9 cellular contexts compared by ENCODE assay signal in the genomic region with DNA sequence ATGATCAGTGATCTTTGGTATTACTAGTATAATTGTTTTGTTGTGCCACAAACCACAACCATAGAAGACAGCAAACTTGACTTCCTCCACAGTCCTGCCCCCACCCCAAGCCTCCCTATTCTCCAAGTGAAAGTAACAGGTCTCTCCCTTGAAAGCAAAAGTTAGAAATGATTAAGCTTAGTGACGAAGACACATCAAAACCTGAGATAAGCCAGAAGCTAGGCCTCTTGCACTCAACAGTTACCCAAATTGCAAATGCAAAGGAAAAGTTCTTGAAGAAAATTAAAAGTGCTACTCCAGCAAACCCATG. TPM values are rescaled to one million over a fixed set of nuclear protein-coding genes. Genes with fewer than 3 reads are reported as not detected.
DNase-seq lines count a peak whose midpoint lies in the region; ATAC-seq, FAIRE-seq and TF ChIP-seq lines count a peak whose summit lies in the region.
"Had no signal": no experiment of that assay in that cellular context is flagged by ENCODE, and none has a peak within 500 bp of the region (broad histone marks: within the 10 kb centered on the region; RNA-seq: fewer than 3 reads in every experiment).

No MANE protein-coding gene starts in this region.

- no peaks in the 10 kb centered on the region for H3K9me3 ChIP-seq in CD4-positive, CD25-positive, alpha-beta regulatory T cell (ENCODE audit: control insufficient read depth in 2 of 2, low read length in 2 of 2)

- H3K27ac ChIP-seq in CD4-positive, CD25-positive, alpha-beta regulatory T cell (ENCODE audit: insufficient read depth, low read length, poor library complexity, severe bottlenecking), result peak overlapping the region; percentile 55

- ATAC-seq in CD4-positive, CD25-positive, alpha-beta regulatory T cell (ENCODE audit: low read depth in 2 of 2), result peak; percentile 62 to 68
- ATAC-seq in GM21723 (IDR thresholded peaks at IDR 0.05; ENCODE audit: unreplicated experiment), result peak; percentile 83
- no peak for ATAC-seq in GM18519 (IDR thresholded peaks at IDR 0.05; ENCODE audit: low FRiP score, unreplicated experiment)

- H3K9me3 Mint-ChIP-seq in CD4-positive, CD25-positive, alpha-beta regulatory T cell, result no peaks in the 10 kb centered on the region
- no peaks in the 10 kb centered on the region for H3K9me3 Mint-ChIP-seq in endothelial cell (ENCODE audit: unreplicated experiment)

- FAIRE-seq in HTR-8/SVneo (lab: Jason Lieb, UNC) (no peak), D721Med (lab: Jason Lieb, UNC) (no peak)

- H3K27me3 ChIP-seq in CD4-positive, CD25-positive, alpha-beta regulatory T cell (ENCODE audit: control insufficient read depth, insufficient read depth, low read length), result no peaks in the 10 kb centered on the region

- no peak for TF ChIP-seq CTCF in endothelial cell (IDR thresholded peaks at IDR 0.05; ENCODE audit: unreplicated experiment)
- no peak for TF ChIP-seq CTCF in D721Med (IDR thresholded peaks at IDR 0.05; ENCODE audit: insufficient read depth, missing control alignments)

- H3K36me3 Mint-ChIP-seq in CD4-positive, CD25-positive, alpha-beta regulatory T cell, result peaks cover 32% of the 10 kb centered on the region
- H3K36me3 Mint-ChIP-seq in endothelial cell (ENCODE audit: low read depth, unreplicated experiment), result peaks cover 18% of the 10 kb centered on the region

- peaks cover 48% of the 10 kb centered on the region for H3K36me3 ChIP-seq in CD4-positive, CD25-positive, alpha-beta regulatory T cell (ENCODE audit: control insufficient read depth, insufficient read depth, low read length)

- DNase-seq in CD4-positive, CD25-positive, alpha-beta regulatory T cell, result peak in 2 of 3 donors; percentile 43 to 83
- DNase-seq in NOMO-1 treated with dmso at 0.1 percent for 144 hours (lab: John Stamatoyannopoulos, UW; ENCODE audit: unreplicated experiment) (peak; percentile 3), endothelial cell (ENCODE audit: low spot score) (no peak), HCEC 1CT (no peak), HTR-8/SVneo (ENCODE audit: insufficient read length, low spot score) (no peak), D721Med (ENCODE audit: insufficient read length, low spot score) (no peak)
- DNase-seq: RPMI8226 had no signal

- H3K27ac Mint-ChIP-seq in CD4-positive, CD25-positive, alpha-beta regulatory T cell, result peak overlapping the region; percentile 17 to 86 (median 82)
- H3K27ac Mint-ChIP-seq in endothelial cell (ENCODE audit: unreplicated experiment), result peak overlapping the region; percentile 38

- H3K4me1 ChIP-seq in CD4-positive, CD25-positive, alpha-beta regulatory T cell (ENCODE audit: control insufficient read depth, insufficient read depth, low read length, poor library complexity, severe bottlenecking), result peaks cover 45% of the 10 kb centered on the region

- peaks cover 45 to 76% (median 66%) of the 10 kb centered on the region in 4 donors for H3K4me1 Mint-ChIP-seq in CD4-positive, CD25-positive, alpha-beta regulatory T cell
- H3K4me1 Mint-ChIP-seq in endothelial cell (ENCODE audit: unreplicated experiment), result peaks cover 14% of the 10 kb centered on the region

- H3K4me3 ChIP-seq in CD4-positive, CD25-positive, alpha-beta regulatory T cell (ENCODE audit: low read depth, low read length), result peak overlapping the region; percentile 69

- peak overlapping the region; percentile 58 to 86 (median 62) for H3K4me3 Mint-ChIP-seq in CD4-positive, CD25-positive, alpha-beta regulatory T cell
- H3K4me3 Mint-ChIP-seq in endothelial cell (ENCODE audit: unreplicated experiment), result peak overlapping the region; percentile 24

- no peaks in the 10 kb centered on the region for H3K27me3 Mint-ChIP-seq in CD4-positive, CD25-positive, alpha-beta regulatory T cell
- no peaks in the 10 kb centered on the region for H3K27me3 Mint-ChIP-seq in endothelial cell (ENCODE audit: unreplicated experiment)

RNA-seq across cellular contexts. Expression of a gene that starts 7.5 kb away (rescaled TPM):
- total RNA-seq in CD4-positive, CD25-positive, alpha-beta regulatory T cell, result 108 TPM
- 10 to 100 TPM; 14.5 to 46.4 (median 31.1) TPM for polyA plus RNA-seq in CD4-positive, CD25-positive, alpha-beta regulatory T cell
- 146 TPM for total RNA-seq in endothelial cell (ENCODE audit: unreplicated experiment)

RNA-seq across cellular contexts. Expression of a gene that starts 16.3 kb away (rescaled TPM):
- total RNA-seq in CD4-positive, CD25-positive, alpha-beta regulatory T cell, result 15.2 TPM
- 10 to 100 TPM; 15.0 to 28.1 (median 20.3) TPM for polyA plus RNA-seq in CD4-positive, CD25-positive, alpha-beta regulatory T cell
- 6.7 TPM for total RNA-seq in endothelial cell (ENCODE audit: unreplicated experiment)

RNA-seq across cellular contexts. Expression of a gene that starts 30.2 kb away (rescaled TPM):
- total RNA-seq in CD4-positive, CD25-positive, alpha-beta regulatory T cell, result 5.5 TPM
- 1 to 10 TPM; 2.0 to 2.4 (median 2.2) TPM for polyA plus RNA-seq in CD4-positive, CD25-positive, alpha-beta regulatory T cell
- total RNA-seq in endothelial cell (ENCODE audit: unreplicated experiment), result 1.7 TPM

Comparison
In these comparisons a context has a peak if more than half of its experiments do, and no peak if none do; other contexts are left out.
1. DNase-seq: peak in CD4-positive, CD25-positive, alpha-beta regulatory T cell (2 of 3) and NOMO-1 treated with dmso at 0.1 percent for 144 hours (single experiment); none in endothelial cell (single experiment), HCEC 1CT (single experiment), HTR-8/SVneo (single experiment) and D721Med (single experiment).